Comparison of ENCODE assay signal across 9 cellular contexts in the genomic region with DNA sequence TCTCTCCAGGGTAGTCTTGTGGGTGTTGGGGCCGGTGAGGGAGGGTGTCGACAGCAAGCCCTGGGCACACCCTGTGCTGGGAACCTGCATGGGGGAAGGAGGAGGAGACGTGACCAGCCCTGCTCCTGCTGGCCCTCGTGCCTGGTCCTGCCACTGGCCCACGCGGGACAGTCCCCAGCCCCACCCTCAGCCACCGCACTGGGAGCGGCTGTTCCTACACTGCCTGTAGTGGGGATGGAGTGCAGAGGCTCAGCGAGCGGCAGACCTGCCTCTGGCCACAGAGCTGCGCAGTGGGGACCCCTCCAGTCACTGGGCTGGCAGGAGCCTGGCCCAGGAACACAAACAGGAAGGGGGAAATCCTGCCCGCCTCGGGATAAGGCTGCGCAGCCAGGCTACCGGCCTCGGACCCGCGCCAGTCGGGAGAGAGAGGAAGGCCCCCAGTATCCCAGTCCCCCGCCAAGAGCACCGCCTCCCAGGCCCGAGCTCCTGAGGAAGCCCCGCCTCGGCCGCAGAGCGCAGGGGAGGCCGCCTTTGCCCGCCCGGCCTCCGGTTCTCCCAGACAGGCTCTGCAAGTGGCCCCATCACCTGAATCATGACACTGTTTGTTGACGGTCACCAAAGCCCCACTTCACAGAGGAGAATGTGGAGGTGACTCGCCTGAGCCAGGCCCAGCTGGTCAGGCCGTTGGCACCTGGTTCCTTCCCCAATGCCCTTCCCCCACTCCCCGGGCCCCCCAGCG. TPM values are rescaled to one million over a fixed set of nuclear protein-coding genes. Genes with fewer than 3 reads are reported as not detected.
DNase-seq lines count a peak whose midpoint lies in the region; ATAC-seq and TF ChIP-seq lines count a peak whose summit lies in the region.
"Had no signal": no experiment of that assay in that cellular context is flagged by ENCODE, and none has a peak within 500 bp of the region (broad histone marks: within the 10 kb centered on the region; RNA-seq: fewer than 3 reads in every experiment).

No MANE protein-coding gene starts in this region.

- CTCF ChIA-PET in RWPE1 (lab: Yijun Ruan, JAX), result no interaction called here

- ATAC-seq in left cardiac atrium (peak; percentile 67 to 74), GM19351 (IDR thresholded peaks at IDR 0.05; ENCODE audit: unreplicated experiment) (no peak), HG02642 (IDR thresholded peaks at IDR 0.05; ENCODE audit: poor library complexity, unreplicated experiment) (no peak), HG03045 (IDR thresholded peaks at IDR 0.05; ENCODE audit: unreplicated experiment) (no peak)

- H3K27ac ChIP-seq in RWPE1, result peak overlapping the region; percentile 100

- TF ChIP-seq CTCF in RWPE1 (conservative IDR thresholded peaks at IDR 0.05; ENCODE audit: low read depth), result no peak

- peak; percentile 37 for DNase-seq in DMS53 treated with DMSO at 0.1 percent for 48 hours (lab: John Stamatoyannopoulos, UW; ENCODE audit: unreplicated experiment)
- DNase-seq in RWPE1 (ENCODE audit: low spot score), result peak; percentile 47
- DNase-seq in left cardiac atrium, result peak; percentile 79
- peak; percentile 89 for DNase-seq in posterior vena cava (ENCODE audit: low spot score)
- no peak for DNase-seq in NCI-H1436 treated with DMSO at 0.1 percent for 48 hours (lab: John Stamatoyannopoulos, UW)
- DNase-seq: MV-4-11 had no signal

- POLR2A ChIA-PET in RWPE1 (lab: Yijun Ruan, JAX; ENCODE audit: low non-redundant PET), result interaction anchor here (0.5 to 0.6 kb wide), 3 partner anchors 334 to 513 kb away, joined by 3 to 4 read pairs (median 3); no protein-coding TSS in a partner anchor

- intact Hi-C loops in left cardiac atrium (cut with DNase I) (no loop called here), posterior vena cava (cut with DNase I) (loop anchor here (1.0 to 5.0 kb wide), 3 partner anchors 19 to 70 kb away; no protein-coding TSS in a partner anchor)

RNA-seq across cellular contexts. Expression of a gene that starts 10.6 kb away (rescaled TPM):
- total RNA-seq in left cardiac atrium, result 1 to 10 TPM; 7.1 to 9.7 TPM
- 100 to 1,000 TPM; 242 to 274 TPM for total RNA-seq in posterior vena cava

RNA-seq across cellular contexts. Expression of a gene that starts 18.0 kb away (rescaled TPM):
- 1 to 10 TPM; 1.9 TPM for total RNA-seq in left cardiac atrium
- 1 to 10 TPM; 4.7 to 5.6 TPM for total RNA-seq in posterior vena cava

RNA-seq across cellular contexts. Expression of a gene that starts 42.9 kb away (rescaled TPM):
- total RNA-seq in left cardiac atrium (under 1 TPM; 0.13 to 0.24 TPM), posterior vena cava (under 1 TPM in 1 of 2 donors, not detected in 1; 0.24 TPM)

RNA-seq across cellular contexts. Expression of a gene that starts 53.3 kb away (rescaled TPM):
- total RNA-seq in left cardiac atrium (1 to 10 TPM; 3.2 to 3.3 TPM), posterior vena cava (1 to 10 TPM; 4.3 to 4.8 TPM)

Comparison
In these comparisons a context has a peak if more than half of its experiments do, and no peak if none do; other contexts are left out.
1. ATAC-seq: peak in left cardiac atrium (2 of 2); none in GM19351 (single experiment), HG02642 (single experiment) and HG03045 (single experiment).
2. RNA of a gene that starts 10.6 kb away (total RNA-seq): 242 to 274 TPM in posterior vena cava; 7.1 to 9.7 TPM in left cardiac atrium; every median in the first group is over 10 times any median in the second.
3. intact Hi-C loops: an anchor here in posterior vena cava (1.0 to 5.0 kb wide); none called in left cardiac atrium.